10 cellular contexts compared by ENCODE assay signal in genomic region chrX:52574416-52575275, GRCh38. TPM values are rescaled to one million over a fixed set of nuclear protein-coding genes. Genes with fewer than 3 reads are reported as not detected.
DNase-seq lines count a peak whose midpoint lies in the region; ATAC-seq, FAIRE-seq and TF ChIP-seq lines count a peak whose summit lies in the region.
"Had no signal": no experiment of that assay in that cellular context is flagged by ENCODE, and none has a peak within 500 bp of the region (broad histone marks: within the 10 kb centered on the region; RNA-seq: fewer than 3 reads in every experiment).

No MANE protein-coding gene starts in this region.

- H3K9me3 ChIP-seq in CD4-positive, alpha-beta T cell (ENCODE audit: control insufficient read depth, low read length), result no peaks in the 10 kb centered on the region
- no peaks in the 10 kb centered on the region for H3K9me3 ChIP-seq in MM.1S (replicated peaks; ENCODE audit: insufficient read depth, low read length)
- H3K9me3 ChIP-seq in endodermal cell (ENCODE audit: control insufficient read depth, low read length), result no peaks in the 10 kb centered on the region

- no peaks in the 10 kb centered on the region for H4K20me1 ChIP-seq in MM.1S (ENCODE audit: insufficient read depth, low read length)

- FAIRE-seq in GM18507 (lab: Jason Lieb, UNC), result peak; percentile 79

- no peak overlapping the region for H3K4me2 ChIP-seq in MM.1S (ENCODE audit: low read depth, low read length)

- H2AFZ ChIP-seq in MM.1S (ENCODE audit: low read length), result no peak overlapping the region

- H3K27me3 Mint-ChIP-seq in CD4-positive, alpha-beta T cell, result peaks cover 4% of the 10 kb centered on the region
- H3K27me3 Mint-ChIP-seq in endodermal cell (ENCODE audit: insufficient read depth), result peaks cover 4% of the 10 kb centered on the region

- POLR2A ChIA-PET in CD4-positive, alpha-beta T cell (lab: Charles Lee), result no interaction called here

- H3K36me3 ChIP-seq in MM.1S (replicated peaks; ENCODE audit: insufficient read depth, low read length), result no peaks in the 10 kb centered on the region
- no peaks in the 10 kb centered on the region for H3K36me3 ChIP-seq in endodermal cell (ENCODE audit: control insufficient read depth, insufficient read depth, low read length)

- H3K36me3 Mint-ChIP-seq in CD4-positive, alpha-beta T cell (ENCODE audit: low read depth), result no peaks in the 10 kb centered on the region
- H3K36me3 Mint-ChIP-seq in endodermal cell (ENCODE audit: low read depth), result no peaks in the 10 kb centered on the region

- H3K27ac ChIP-seq in CD4-positive, alpha-beta T cell (ENCODE audit: low read depth, low read length), result no peak overlapping the region
- H3K27ac ChIP-seq in MM.1S (ENCODE audit: low read length), result no peak overlapping the region
- H3K27ac ChIP-seq in endodermal cell (ENCODE audit: low read depth, low read length), result no peak overlapping the region
- H3K27ac ChIP-seq: skin epidermis had no signal

- H3F3A ChIP-seq in MM.1S (ENCODE audit: insufficient read depth, low read length), result no peaks in the 10 kb centered on the region

- WGBS in endodermal cell (ENCODE audit: insufficient coverage in 1 of 2, insufficient read length in 1 of 2), 2 experiments, result 40 to 62% methylated on average over 4 to 15 of the region's 15 CpGs

- CTCF ChIA-PET in CD4-positive, alpha-beta T cell (lab: Charles Lee), result no interaction called here

- no peaks in the 10 kb centered on the region for H3K79me2 ChIP-seq in MM.1S (ENCODE audit: low read length)

- intact Hi-C loops in CD4-positive, alpha-beta T cell (cut with DNase I, micrococcal nuclease), result loop anchor here in 1 of 2 experiments (5.0 kb wide), 1 partner anchor 423 kb away; no protein-coding TSS in a partner anchor

- H3K4me3 ChIP-seq in MM.1S (ENCODE audit: low read length) (no peak overlapping the region), endodermal cell (ENCODE audit: low read length) (no peak overlapping the region)
- H3K4me3 ChIP-seq: skin epidermis had no signal

- H3K27ac Mint-ChIP-seq in CD4-positive, alpha-beta T cell, result no peak overlapping the region
- H3K27ac Mint-ChIP-seq in endodermal cell, result no peak overlapping the region
- H3K27ac Mint-ChIP-seq: T-helper 1 cell treated with Interleukin-12 subunit alpha and Interleukin-12 subunit beta and Interleukin-4 antibody, amounts not matched to agents 30 μg/mL and 1 μg/mL, for 36 hours had no signal

- H3K4me1 Mint-ChIP-seq in CD4-positive, alpha-beta T cell (ENCODE audit: low read depth), result peaks cover 4% of the 10 kb centered on the region
- no peaks in the 10 kb centered on the region for H3K4me1 Mint-ChIP-seq in endodermal cell

- H3K9me2 ChIP-seq in MM.1S (replicated peaks; ENCODE audit: insufficient read depth, low read length), result no peaks in the 10 kb centered on the region

- TF ChIP-seq CTCF in CD4-positive, alpha-beta T cell (IDR thresholded peaks at IDR 0.05), result peak; percentile 55
- TF ChIP-seq CTCF in MM.1S (IDR thresholded peaks at IDR 0.05; ENCODE audit: low read length) (peak; percentile 55), endodermal cell (conservative IDR thresholded peaks at IDR 0.05) (peak; percentile 77)

- no peaks in the 10 kb centered on the region for H3K9me3 Mint-ChIP-seq in CD4-positive, alpha-beta T cell
- H3K9me3 Mint-ChIP-seq in endodermal cell, result peaks cover 79% of the 10 kb centered on the region
- H3K9me3 Mint-ChIP-seq: T-helper 1 cell treated with Interleukin-12 subunit alpha and Interleukin-12 subunit beta and Interleukin-4 antibody, amounts not matched to agents 30 μg/mL and 1 μg/mL, for 36 hours had no signal

- peaks cover 3% of the 10 kb centered on the region for H3K27me3 ChIP-seq in CD4-positive, alpha-beta T cell (ENCODE audit: control insufficient read depth, insufficient read depth, low read length)
- H3K27me3 ChIP-seq in MM.1S (replicated peaks; ENCODE audit: insufficient read depth, low read length) (no peaks in the 10 kb centered on the region), endodermal cell (ENCODE audit: control insufficient read depth, insufficient read depth, low read length, poor library complexity, severe bottlenecking) (peaks cover 5% of the 10 kb centered on the region)

- no peak overlapping the region for H3K4me3 Mint-ChIP-seq in CD4-positive, alpha-beta T cell
- H3K4me3 Mint-ChIP-seq in endodermal cell, result no peak overlapping the region
- H3K4me3 Mint-ChIP-seq: T-helper 1 cell treated with Interleukin-12 subunit alpha and Interleukin-12 subunit beta and Interleukin-4 antibody, amounts not matched to agents 30 μg/mL and 1 μg/mL, for 36 hours had no signal

- ATAC-seq in CD4-positive, alpha-beta T cell (ENCODE audit: poor library complexity), result no peak
- ATAC-seq in HG03039 (IDR thresholded peaks at IDR 0.05; ENCODE audit: unreplicated experiment) (no peak), HG03469 (IDR thresholded peaks at IDR 0.05; ENCODE audit: unreplicated experiment) (no peak)

- peak in 4 of 10 experiments; percentile 2 to 19 (median 6) for DNase-seq in CD4-positive, alpha-beta T cell
- DNase-seq in GM18507 (ENCODE audit: extremely low spot score, insufficient read length, low read depth) (peak; percentile 2), MM.1S (peak; percentile 31), SK-N-DZ (ENCODE audit: low spot score) (peak; percentile 49), endodermal cell (peak; percentile 61), mucosa of gallbladder (ENCODE audit: low spot score) (peak; percentile 22)

- H3K4me1 ChIP-seq in MM.1S (ENCODE audit: low read length) (no peaks in the 10 kb centered on the region), endodermal cell (ENCODE audit: control insufficient read depth, insufficient read depth, low read length) (no peaks in the 10 kb centered on the region)

- H3K9ac ChIP-seq in MM.1S (ENCODE audit: low read length), result no peak overlapping the region
- no peak overlapping the region for H3K9ac ChIP-seq in endodermal cell (ENCODE audit: extremely low read depth, low read length, poor library complexity, severe bottlenecking)

RNA-seq across cellular contexts. Expression of gene XAGE1B, which starts 57.8 kb away (rescaled TPM):
- not detected for total RNA-seq in CD4-positive, alpha-beta T cell
- polyA plus RNA-seq in SK-N-DZ (2014; cell fraction: cytosol; rRNA removed), result 1.8 and 2.3 TPM in 2 replicates
- polyA plus RNA-seq in SK-N-DZ (2014; cell fraction: nucleus; rRNA removed), result 1.1 TPM in 1 of 2 replicates, not detected in the other
- total RNA-seq in endodermal cell, result not detected
- polyA plus RNA-seq in endodermal cell (2013, experiment 1 of 2), result not detected
- polyA plus RNA-seq in endodermal cell (2013, experiment 2 of 2), result not detected
- total RNA-seq in mucosa of gallbladder, result not detected
